Comparison of ENCODE assay signal across 10 cellular contexts in genomic region chr7:100099452-100099851, GRCh38. TPM values are rescaled to one million over a fixed set of nuclear protein-coding genes. Genes with fewer than 3 reads are reported as not detected.
DNase-seq lines count a peak whose midpoint lies in the region; ATAC-seq and TF ChIP-seq lines count a peak whose summit lies in the region.
"Had no signal": no experiment of that assay in that cellular context is flagged by ENCODE, and none has a peak within 500 bp of the region (broad histone marks: within the 10 kb centered on the region; RNA-seq: fewer than 3 reads in every experiment).

No MANE protein-coding gene starts in this region.

- intact Hi-C loops in sciatic nerve (cut with DNase I) = no loop called here

- H3K4me3 Mint-ChIP-seq in CD4-positive, CD25-positive, alpha-beta regulatory T cell = peak overlapping the region; percentile 95 to 99 (median 96)
- peak overlapping the region; percentile 95 for H3K4me3 Mint-ChIP-seq in neural progenitor cell

- H3K9me3 ChIP-seq in CD4-positive, CD25-positive, alpha-beta regulatory T cell (ENCODE audit: control insufficient read depth in 2 of 2, low read length in 2 of 2) = no peaks in the 10 kb centered on the region
- H3K9me3 ChIP-seq in neural progenitor cell (ENCODE audit: low read depth) = no peaks in the 10 kb centered on the region

- peaks cover 0 to 2% (median 0%) of the 10 kb centered on the region in 7 donors for H3K9me3 Mint-ChIP-seq in CD4-positive, CD25-positive, alpha-beta regulatory T cell
- H3K9me3 Mint-ChIP-seq in neural progenitor cell = no peaks in the 10 kb centered on the region

- H4K20me1 ChIP-seq in neural progenitor cell (ENCODE audit: low read depth) = peaks cover 57% of the 10 kb centered on the region

- peak overlapping the region; percentile 100 for H3K4me2 ChIP-seq in neural progenitor cell

- peaks cover 0 to 54% (median 26%) of the 10 kb centered on the region in 4 donors for H3K4me1 Mint-ChIP-seq in CD4-positive, CD25-positive, alpha-beta regulatory T cell
- H3K4me1 Mint-ChIP-seq in neural progenitor cell = peaks cover 41% of the 10 kb centered on the region

- H3F3A ChIP-seq in neural progenitor cell (ENCODE audit: low read depth) = peaks cover 78% of the 10 kb centered on the region

- H2AFZ ChIP-seq in neural progenitor cell (replicated peaks) = no peak overlapping the region

- peaks cover 46% of the 10 kb centered on the region for H3K36me3 ChIP-seq in CD4-positive, CD25-positive, alpha-beta regulatory T cell (ENCODE audit: control insufficient read depth, insufficient read depth, low read length)
- H3K36me3 ChIP-seq in neural progenitor cell = peaks cover 25% of the 10 kb centered on the region

- H3K4me1 ChIP-seq in CD4-positive, CD25-positive, alpha-beta regulatory T cell (ENCODE audit: control insufficient read depth, insufficient read depth, low read length, poor library complexity, severe bottlenecking) = peaks cover 29% of the 10 kb centered on the region
- H3K4me1 ChIP-seq in neural progenitor cell = peaks cover 14% of the 10 kb centered on the region

- H3K27me3 Mint-ChIP-seq in CD4-positive, CD25-positive, alpha-beta regulatory T cell = peaks cover 15% of the 10 kb centered on the region
- H3K27me3 Mint-ChIP-seq in neural progenitor cell (ENCODE audit: insufficient read depth, low read depth) = peaks cover 30% of the 10 kb centered on the region

- peaks cover 39% of the 10 kb centered on the region for H3K36me3 Mint-ChIP-seq in CD4-positive, CD25-positive, alpha-beta regulatory T cell
- H3K36me3 Mint-ChIP-seq in neural progenitor cell = peaks cover 50% of the 10 kb centered on the region

- peak overlapping the region; percentile 92 for H3K4me3 ChIP-seq in CD4-positive, CD25-positive, alpha-beta regulatory T cell (ENCODE audit: low read depth, low read length)
- H3K4me3 ChIP-seq in neural progenitor cell = peak overlapping the region; percentile 94

- DNase-seq in CD4-positive, CD25-positive, alpha-beta regulatory T cell = no peak
- DNase-seq in MV-4-11 (lab: John Stamatoyannopoulos, UW) (peak; percentile 20), dermis blood vessel endothelial cell (peak; percentile 62), neural progenitor cell (ENCODE audit: low spot score) (peak; percentile 44), sciatic nerve (ENCODE audit: low spot score) (no peak)
- DNase-seq: NCI-H226 had no signal

- H3K27ac ChIP-seq in CD4-positive, CD25-positive, alpha-beta regulatory T cell (ENCODE audit: insufficient read depth, low read length, poor library complexity, severe bottlenecking) = peak overlapping the region; percentile 95
- H3K27ac ChIP-seq in neural progenitor cell = peak overlapping the region; percentile 98

- no peak for TF ChIP-seq CTCF in neural progenitor cell (IDR thresholded peaks at IDR 0.05)

- H3K27me3 ChIP-seq in CD4-positive, CD25-positive, alpha-beta regulatory T cell (ENCODE audit: control insufficient read depth, insufficient read depth, low read length) = no peaks in the 10 kb centered on the region
- H3K27me3 ChIP-seq in neural progenitor cell = no peaks in the 10 kb centered on the region

- peaks cover 76% of the 10 kb centered on the region for H3K79me2 ChIP-seq in neural progenitor cell (ENCODE audit: low read depth)

- peak overlapping the region; percentile 93 to 97 (median 94) for H3K27ac Mint-ChIP-seq in CD4-positive, CD25-positive, alpha-beta regulatory T cell
- peak overlapping the region; percentile 94 for H3K27ac Mint-ChIP-seq in neural progenitor cell

- H3K9ac ChIP-seq in neural progenitor cell = peak overlapping the region; percentile 99

- no peak for ATAC-seq in CD4-positive, CD25-positive, alpha-beta regulatory T cell (ENCODE audit: low read depth in 2 of 2)
- ATAC-seq in sciatic nerve (no peak), GM21367 (IDR thresholded peaks at IDR 0.05; ENCODE audit: unreplicated experiment) (no peak), GM21390 (IDR thresholded peaks at IDR 0.05; ENCODE audit: unreplicated experiment) (no peak), HG03432 (IDR thresholded peaks at IDR 0.05; ENCODE audit: unreplicated experiment) (no peak)
- ATAC-seq: esophagus mucosa had no signal

RNA-seq across cellular contexts. Expression of gene MCM7, which starts 1.7 kb away (rescaled TPM):
- total RNA-seq in CD4-positive, CD25-positive, alpha-beta regulatory T cell = 82.0 TPM
- polyA plus RNA-seq in CD4-positive, CD25-positive, alpha-beta regulatory T cell = 10 to 100 TPM; 31.2 to 45.2 (median 35.8) TPM
- 63.3 and 138 TPM in 2 replicates for total RNA-seq in dermis blood vessel endothelial cell
- total RNA-seq in neural progenitor cell (ENCODE audit: low replicate concordance) = 206 and 297 TPM in 2 replicates
- 42.4 TPM for total RNA-seq in sciatic nerve

RNA-seq across cellular contexts. Expression of gene AP4M1, which starts 2.0 kb away (rescaled TPM):
- total RNA-seq in CD4-positive, CD25-positive, alpha-beta regulatory T cell = 5.6 TPM
- 1 to 10 TPM; 2.6 to 6.4 (median 4.3) TPM for polyA plus RNA-seq in CD4-positive, CD25-positive, alpha-beta regulatory T cell
- total RNA-seq in dermis blood vessel endothelial cell (16.8 and 24.3 TPM in 2 replicates), neural progenitor cell (ENCODE audit: low replicate concordance) (15.3 and 15.4 TPM in 2 replicates), sciatic nerve (19.5 TPM)

RNA-seq across cellular contexts. Expression of gene COPS6, which starts 10.7 kb away (rescaled TPM):
- 74.4 TPM for total RNA-seq in CD4-positive, CD25-positive, alpha-beta regulatory T cell
- polyA plus RNA-seq in CD4-positive, CD25-positive, alpha-beta regulatory T cell = 100 to 1,000 TPM; 123 to 180 (median 144) TPM
- 59.1 and 99.7 TPM in 2 replicates for total RNA-seq in dermis blood vessel endothelial cell
- 42.2 and 63.9 TPM in 2 replicates for total RNA-seq in neural progenitor cell (ENCODE audit: low replicate concordance)
- 76.2 TPM for total RNA-seq in sciatic nerve

RNA-seq across cellular contexts. Expression of gene ZNF3, which starts 17.9 kb away (rescaled TPM):
- 29.2 TPM for total RNA-seq in CD4-positive, CD25-positive, alpha-beta regulatory T cell
- polyA plus RNA-seq in CD4-positive, CD25-positive, alpha-beta regulatory T cell = 10 to 100 TPM; 13.4 to 27.6 (median 20.7) TPM
- total RNA-seq in dermis blood vessel endothelial cell = 34.8 and 37.1 TPM in 2 replicates
- total RNA-seq in neural progenitor cell (ENCODE audit: low replicate concordance) = 56.0 and 73.6 TPM in 2 replicates
- 25.3 TPM for total RNA-seq in sciatic nerve

RNA-seq across cellular contexts. Expression of gene TAF6, which starts 19.7 kb away (rescaled TPM):
- 47.1 TPM for total RNA-seq in CD4-positive, CD25-positive, alpha-beta regulatory T cell
- 10 to 100 TPM; 17.9 to 24.5 (median 21.9) TPM for polyA plus RNA-seq in CD4-positive, CD25-positive, alpha-beta regulatory T cell
- total RNA-seq in dermis blood vessel endothelial cell (37.1 and 78.6 TPM in 2 replicates), neural progenitor cell (ENCODE audit: low replicate concordance) (66.1 and 88.3 TPM in 2 replicates), sciatic nerve (30.6 TPM)

Comparison
In these comparisons a context has a peak if more than half of its experiments do, and no peak if none do; other contexts are left out.
1. DNase-seq: peak in MV-4-11 (single experiment), dermis blood vessel endothelial cell (single experiment) and neural progenitor cell (single experiment); none in CD4-positive, CD25-positive, alpha-beta regulatory T cell (0 of 3) and sciatic nerve (single experiment).